Comparison of ENCODE assay signal across 5 cellular contexts in the genomic region with DNA sequence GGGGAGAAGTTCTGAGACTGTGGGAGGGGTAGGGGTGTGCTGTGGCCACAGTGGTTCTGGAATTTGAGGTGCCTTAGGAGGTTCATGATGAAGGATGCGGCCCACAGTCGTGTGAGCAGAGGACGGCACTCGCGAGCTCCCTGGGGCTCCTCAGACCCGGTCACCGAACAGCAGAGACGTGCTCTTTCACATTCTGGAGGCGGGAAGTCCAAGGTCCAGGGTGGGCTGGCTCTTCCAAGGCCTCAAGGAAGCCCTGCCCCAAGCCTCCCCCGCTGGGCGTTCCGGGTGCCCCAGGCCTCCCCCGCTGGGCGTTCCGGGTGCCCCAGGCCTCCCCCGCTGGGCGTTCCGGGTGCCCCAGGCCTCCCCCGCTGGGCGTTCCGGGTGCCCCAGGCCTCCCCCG. TPM values are rescaled to one million over a fixed set of nuclear protein-coding genes. Genes with fewer than 3 reads are reported as not detected.
A peak's percentile ranks its signal among the peaks of the same experiment; 100 is the strongest.
DNase-seq lines count a peak whose midpoint lies in the region; ATAC-seq, FAIRE-seq and TF ChIP-seq lines count a peak whose summit lies in the region.
"Not testable (repeated sequence)": the region's sequence is repeated elsewhere in the genome, so short reads cannot be mapped to it uniquely, and the experiment has no call there.

No MANE protein-coding gene starts in this region.

- peaks cover 13% of the 10 kb centered on the region for H3K27me3 Mint-ChIP-seq in glutamatergic neuron (ENCODE audit: unreplicated experiment)

- not testable (repeated sequence) for H3K4me3 ChIP-seq in Peyer's patch; mucosa of descending colon; small intestine (ENCODE audit: low read depth in 1 of 2, low read length in 2 of 2)

- peaks cover 12% of the 10 kb centered on the region for H3K9me3 Mint-ChIP-seq in glutamatergic neuron (ENCODE audit: unreplicated experiment)

- DNase-seq in LoVo (ENCODE audit: low spot score), result peak; percentile 36
- DNase-seq in Peyer's patch, result peak in 2 of 3 donors; percentile 61 to 63
- not testable (repeated sequence) for DNase-seq in glutamatergic neuron
- DNase-seq in mucosa of descending colon, result peak in 2 of 3 donors; percentile 50 to 72
- peak; percentile 81 for DNase-seq in small intestine

- H3K27me3 ChIP-seq in Peyer's patch; small intestine (ENCODE audit: control insufficient read depth in 2 of 2, insufficient read depth in 2 of 2, low read length in 2 of 2): not testable (repeated sequence)

- TF ChIP-seq POLR2A in Peyer's patch (IDR thresholded peaks at IDR 0.05), result not testable (repeated sequence)

- not testable (repeated sequence) for H3K27ac ChIP-seq in Peyer's patch; small intestine (ENCODE audit: low read depth in 1 of 2, low read length in 1 of 2)

- not testable (repeated sequence) for H3K4me3 Mint-ChIP-seq in glutamatergic neuron (ENCODE audit: unreplicated experiment)

- peaks cover 0 to 16% (median 5%) of the 10 kb centered on the region in 4 donors for H3K9me3 ChIP-seq in Peyer's patch
- H3K9me3 ChIP-seq in mucosa of descending colon, result peaks cover 15% of the 10 kb centered on the region
- H3K9me3 ChIP-seq in small intestine (ENCODE audit: control insufficient read depth, low read depth), result not testable (repeated sequence)

- H3K4me1 Mint-ChIP-seq in glutamatergic neuron (ENCODE audit: low read depth, unreplicated experiment), result not testable (repeated sequence)

- H3K4me1 ChIP-seq in Peyer's patch; mucosa of descending colon (ENCODE audit: low read depth); small intestine (ENCODE audit: control insufficient read depth in 2 of 2, insufficient read depth in 1 of 2, low read depth in 1 of 2, low read length in 1 of 2): not testable (repeated sequence)

- H3K36me3 ChIP-seq in Peyer's patch; mucosa of descending colon (ENCODE audit: low read depth); small intestine (ENCODE audit: control insufficient read depth in 2 of 2, insufficient read depth in 2 of 2, low read length in 2 of 2): not testable (repeated sequence)

- FAIRE-seq in small intestine (lab: Jason Lieb, UNC), result not testable (repeated sequence)

- H3K36me3 Mint-ChIP-seq in glutamatergic neuron (ENCODE audit: unreplicated experiment), result peaks cover 10% of the 10 kb centered on the region

- H3K27ac Mint-ChIP-seq in glutamatergic neuron (ENCODE audit: unreplicated experiment), result peak overlapping the region; percentile 43

- intact Hi-C loops in mucosa of descending colon (cut with DNase I, micrococcal nuclease), result not testable (repeated sequence)

- not testable (repeated sequence) for TF ChIP-seq CTCF in Peyer's patch (IDR thresholded peaks at IDR 0.05); glutamatergic neuron (IDR thresholded peaks at IDR 0.05; ENCODE audit: partially characterized antibody, unreplicated experiment); mucosa of descending colon (IDR thresholded peaks at IDR 0.05)

- ATAC-seq in mucosa of descending colon, result peak; percentile 74

- WGBS in small intestine, 3 donors, result 6 to 57% (median 38%) methylated on average over 9 to 21 of the region's 22 CpGs

RNA-seq across cellular contexts. Expression of gene BRSK2, which starts 33.7 kb away (rescaled TPM):
- total RNA-seq in Peyer's patch (1 to 10 TPM in 1 of 4 donors, under 1 TPM in 2, not detected in 1; 0.35 to 6.4 (median 0.40) TPM), glutamatergic neuron (ENCODE audit: unreplicated experiment) (207 TPM), mucosa of descending colon (1 to 10 TPM in 1 of 3 donors, under 1 TPM in 2; 0.58 to 4.3 (median 0.60) TPM)
- 1 to 10 TPM in 1 of 3 donors, under 1 TPM in 1, not detected in 1; 0.27 to 3.3 TPM for polyA plus RNA-seq in small intestine

Comparison
In these comparisons a context has a peak if more than half of its experiments do, and no peak if none do; other contexts are left out.
1. RNA of gene BRSK2, which starts 33.7 kb away (total RNA-seq): 207 TPM in glutamatergic neuron (single experiment); 0.35 to 6.4 TPM in Peyer's patch and 0.58 to 4.3 TPM in mucosa of descending colon; every median in the first group is over 10 times any median in the second.